ENCODE assay signal across 12 cellular contexts in genomic region chr14:100405752-100406455, GRCh38. TPM values are rescaled to one million over a fixed set of nuclear protein-coding genes. Genes with fewer than 3 reads are reported as not detected.
DNase-seq lines count a peak whose midpoint lies in the region; ATAC-seq and TF ChIP-seq lines count a peak whose summit lies in the region.
"Had no signal": no experiment of that assay in that cellular context is flagged by ENCODE, and none has a peak within 500 bp of the region (broad histone marks: within the 10 kb centered on the region; RNA-seq: fewer than 3 reads in every experiment).

No MANE protein-coding gene starts in this region.

- BruUV-seq in OCI-LY7 (replicated peaks; lab: Mats Ljungman, UMichigan): no TSS peak

- intact Hi-C loops in activated CD8-positive, alpha-beta T cell treated with anti-CD3 and anti-CD28 coated beads for 36 hours (cut with micrococcal nuclease): no loop called here
- intact Hi-C loops in OCI-LY7 (cut with micrococcal nuclease; ENCODE audit: unreplicated experiment): no loop called here
- intact Hi-C loops in sciatic nerve (cut with DNase I): no loop called here

- no peak overlapping the region for H2AFZ ChIP-seq in OCI-LY7 (ENCODE audit: low read length)

- no peak for ATAC-seq in activated CD8-positive, alpha-beta T cell treated with anti-CD3 and anti-CD28 coated beads, Interleukin-2, amount 10 ng/mL, durations not matched to agents 7 days and 5 days
- ATAC-seq in activated CD8-positive, alpha-beta T cell treated with anti-CD3 and anti-CD28 coated beads for 36 hours: no peak
- ATAC-seq in effector memory CD8-positive, alpha-beta T cell (replicated peaks): no peak
- ATAC-seq in HG02623 (IDR thresholded peaks at IDR 0.05; ENCODE audit: unreplicated experiment) (no peak), sciatic nerve (no peak)

- H3K9me3 Mint-ChIP-seq in activated CD8-positive, alpha-beta T cell treated with anti-CD3 and anti-CD28 coated beads, Interleukin-2, amount 10 ng/mL, durations not matched to agents 7 days and 5 days (ENCODE audit: insufficient read depth): no peaks in the 10 kb centered on the region
- H3K9me3 Mint-ChIP-seq in activated CD8-positive, alpha-beta T cell treated with anti-CD3 and anti-CD28 coated beads for 36 hours: no peaks in the 10 kb centered on the region
- no peaks in the 10 kb centered on the region for H3K9me3 Mint-ChIP-seq in effector memory CD8-positive, alpha-beta T cell
- H3K9me3 Mint-ChIP-seq in progenitor cell of endocrine pancreas (ENCODE audit: low read depth): no peaks in the 10 kb centered on the region
- H3K9me3 Mint-ChIP-seq: activated naive CD4-positive, alpha-beta T cell treated with anti-CD3 and anti-CD28 coated beads, Interleukin-2, amount 50 U/mL, for 72 hours had no signal

- no peak overlapping the region for H3K4me3 ChIP-seq in OCI-LY7 (ENCODE audit: low read depth, low read length, poor library complexity, severe bottlenecking)
- H3K4me3 ChIP-seq: esophagus squamous epithelium, upper lobe of left lung had no signal

- no peaks in the 10 kb centered on the region for H3K36me3 ChIP-seq in OCI-LY7 (ENCODE audit: insufficient read depth, low read length)
- H3K36me3 ChIP-seq: esophagus squamous epithelium, upper lobe of left lung had no signal

- no peak overlapping the region for H3K4me3 Mint-ChIP-seq in activated CD8-positive, alpha-beta T cell treated with anti-CD3 and anti-CD28 coated beads, Interleukin-2, amount 10 ng/mL, durations not matched to agents 7 days and 5 days
- H3K4me3 Mint-ChIP-seq in activated CD8-positive, alpha-beta T cell treated with anti-CD3 and anti-CD28 coated beads for 36 hours: no peak overlapping the region
- H3K4me3 Mint-ChIP-seq in effector memory CD8-positive, alpha-beta T cell: peak overlapping the region; percentile 40 to 46
- no peak overlapping the region for H3K4me3 Mint-ChIP-seq in progenitor cell of endocrine pancreas (ENCODE audit: low read depth)

- H3K27ac Mint-ChIP-seq in activated CD8-positive, alpha-beta T cell treated with anti-CD3 and anti-CD28 coated beads, Interleukin-2, amount 10 ng/mL, durations not matched to agents 7 days and 5 days: peak overlapping the region; percentile 88
- H3K27ac Mint-ChIP-seq in activated CD8-positive, alpha-beta T cell treated with anti-CD3 and anti-CD28 coated beads for 36 hours: no peak overlapping the region
- peak overlapping the region; percentile 86 to 90 for H3K27ac Mint-ChIP-seq in effector memory CD8-positive, alpha-beta T cell
- peak overlapping the region; percentile 25 for H3K27ac Mint-ChIP-seq in progenitor cell of endocrine pancreas

- no peak for DNase-seq in activated CD8-positive, alpha-beta T cell treated with anti-CD3 and anti-CD28 coated beads, Interleukin-2, amount 10 ng/mL, durations not matched to agents 7 days and 5 days
- no peak for DNase-seq in activated CD8-positive, alpha-beta T cell treated with anti-CD3 and anti-CD28 coated beads for 36 hours
- DNase-seq in NCI-H774 (lab: John Stamatoyannopoulos, UW): peak; percentile 25
- no peak for DNase-seq in effector memory CD8-positive, alpha-beta T cell
- no peak for DNase-seq in progenitor cell of endocrine pancreas (ENCODE audit: low spot score, unreplicated experiment)
- no peak for DNase-seq in OCI-LY7 (ENCODE audit: low spot score)
- no peak for DNase-seq in sciatic nerve (ENCODE audit: low spot score)
- DNase-seq: esophagus squamous epithelium, left ventricle myocardium superior had no signal

- no peak overlapping the region for H3K27ac ChIP-seq in OCI-LY7 (ENCODE audit: low read depth, low read length, poor library complexity, severe bottlenecking)
- H3K27ac ChIP-seq: esophagus squamous epithelium had no signal

- H3K79me2 ChIP-seq in OCI-LY7 (ENCODE audit: insufficient read depth, low read depth, low read length): no peaks in the 10 kb centered on the region

- H3K27me3 Mint-ChIP-seq in activated CD8-positive, alpha-beta T cell treated with anti-CD3 and anti-CD28 coated beads, Interleukin-2, amount 10 ng/mL, durations not matched to agents 7 days and 5 days (ENCODE audit: low read depth): no peaks in the 10 kb centered on the region
- no peaks in the 10 kb centered on the region for H3K27me3 Mint-ChIP-seq in activated CD8-positive, alpha-beta T cell treated with anti-CD3 and anti-CD28 coated beads for 36 hours
- H3K27me3 Mint-ChIP-seq in effector memory CD8-positive, alpha-beta T cell: no peaks in the 10 kb centered on the region
- no peaks in the 10 kb centered on the region for H3K27me3 Mint-ChIP-seq in progenitor cell of endocrine pancreas

- H3K36me3 Mint-ChIP-seq in activated CD8-positive, alpha-beta T cell treated with anti-CD3 and anti-CD28 coated beads, Interleukin-2, amount 10 ng/mL, durations not matched to agents 7 days and 5 days (ENCODE audit: low read depth): no peaks in the 10 kb centered on the region
- H3K36me3 Mint-ChIP-seq in activated CD8-positive, alpha-beta T cell treated with anti-CD3 and anti-CD28 coated beads for 36 hours (ENCODE audit: low read depth): no peaks in the 10 kb centered on the region
- peaks cover 7% of the 10 kb centered on the region for H3K36me3 Mint-ChIP-seq in effector memory CD8-positive, alpha-beta T cell (ENCODE audit: insufficient read depth)
- H3K36me3 Mint-ChIP-seq in progenitor cell of endocrine pancreas (ENCODE audit: insufficient read depth): no peaks in the 10 kb centered on the region
- H3K36me3 Mint-ChIP-seq: activated naive CD4-positive, alpha-beta T cell treated with anti-CD3 and anti-CD28 coated beads, Interleukin-2, amount 50 U/mL, for 72 hours had no signal

- H3K4me1 ChIP-seq in OCI-LY7 (ENCODE audit: insufficient read depth, low read length, poor library complexity, severe bottlenecking): no peaks in the 10 kb centered on the region

- no peaks in the 10 kb centered on the region for H4K20me1 ChIP-seq in OCI-LY7 (ENCODE audit: insufficient read depth, low read length)

- POLR2A ChIA-PET in activated CD8-positive, alpha-beta T cell treated with anti-CD3 and anti-CD28 coated beads, Interleukin-2, amount 10 ng/mL, durations not matched to agents 7 days and 5 days (lab: Charles Lee): no interaction called here
- POLR2A ChIA-PET in activated CD8-positive, alpha-beta T cell treated with anti-CD3 and anti-CD28 coated beads for 36 hours (lab: Charles Lee): no interaction called here
- POLR2A ChIA-PET in OCI-LY7 (lab: Charles Lee): no interaction called here

- no peaks in the 10 kb centered on the region for H3K9me3 ChIP-seq in OCI-LY7 (ENCODE audit: low read length)
- H3K9me3 ChIP-seq: esophagus squamous epithelium, upper lobe of left lung had no signal

- H3K4me2 ChIP-seq in OCI-LY7 (ENCODE audit: low read length): no peak overlapping the region

- no peak for TF ChIP-seq CTCF in activated CD8-positive, alpha-beta T cell treated with anti-CD3 and anti-CD28 coated beads for 36 hours (IDR thresholded peaks at IDR 0.05)
- no peak for TF ChIP-seq CTCF in progenitor cell of endocrine pancreas (IDR thresholded peaks at IDR 0.05; ENCODE audit: unreplicated experiment)
- no peak for TF ChIP-seq CTCF in OCI-LY7 (conservative IDR thresholded peaks at IDR 0.05; ENCODE audit: low read length)

- CTCF ChIA-PET in activated CD8-positive, alpha-beta T cell treated with anti-CD3 and anti-CD28 coated beads, Interleukin-2, amount 10 ng/mL, durations not matched to agents 7 days and 5 days (lab: Charles Lee): interaction anchor here (1.5 to 1.9 kb wide), 2 partner anchors 21 to 240 kb away, joined by 5 to 8 read pairs; no protein-coding TSS in a partner anchor
- CTCF ChIA-PET in activated CD8-positive, alpha-beta T cell treated with anti-CD3 and anti-CD28 coated beads for 36 hours (lab: Charles Lee): interaction anchor here (1.0 kb wide), 1 partner anchor 16 kb away, joined by 3 read pairs; no protein-coding TSS in a partner anchor
- CTCF ChIA-PET in OCI-LY7 (lab: Charles Lee; ENCODE audit: unreplicated experiment): interaction anchor here (0.6 to 1.0 kb wide), 2 partner anchors 19 to 196 kb away, joined by 3 read pairs; no protein-coding TSS in a partner anchor

- no peaks in the 10 kb centered on the region for H3K9me2 ChIP-seq in OCI-LY7 (ENCODE audit: insufficient read depth, low read length)

- H3K4me1 Mint-ChIP-seq in activated CD8-positive, alpha-beta T cell treated with anti-CD3 and anti-CD28 coated beads, Interleukin-2, amount 10 ng/mL, durations not matched to agents 7 days and 5 days (ENCODE audit: low read depth): peaks cover 34% of the 10 kb centered on the region
- H3K4me1 Mint-ChIP-seq in activated CD8-positive, alpha-beta T cell treated with anti-CD3 and anti-CD28 coated beads for 36 hours (ENCODE audit: low read depth): peaks cover 36% of the 10 kb centered on the region
- H3K4me1 Mint-ChIP-seq in effector memory CD8-positive, alpha-beta T cell (ENCODE audit: low read depth in 2 of 2): peaks cover 55 to 60% of the 10 kb centered on the region in 2 donors
- H3K4me1 Mint-ChIP-seq in progenitor cell of endocrine pancreas (ENCODE audit: low read depth): peaks cover 39% of the 10 kb centered on the region

RNA-seq across cellular contexts. Expression of gene WDR25, which starts 29.6 kb away (rescaled TPM):
- total RNA-seq in activated CD8-positive, alpha-beta T cell treated with anti-CD3 and anti-CD28 coated beads, Interleukin-2, amount 10 ng/mL, durations not matched to agents 7 days and 5 days: 1 to 10 TPM; 7.2 to 7.9 TPM
- total RNA-seq in activated CD8-positive, alpha-beta T cell treated with anti-CD3 and anti-CD28 coated beads for 36 hours: 1 to 10 TPM; 6.2 to 7.5 TPM
- total RNA-seq in progenitor cell of endocrine pancreas (8.7 and 10.6 TPM in 2 replicates), OCI-LY7 (2022) (8.2 and 8.9 TPM in 2 replicates), sciatic nerve (8.3 TPM)
- total RNA-seq in OCI-LY7 (2014; rRNA removed; shearing (Covaris generic)): 6.5 and 8.5 TPM in 2 replicates

Comparison
In these comparisons a context has a peak if more than half of its experiments do, and no peak if none do; other contexts are left out.
1. H3K4me3 Mint-ChIP-seq: peak in effector memory CD8-positive, alpha-beta T cell (2 of 2); none in activated CD8-positive, alpha-beta T cell treated with anti-CD3 and anti-CD28 coated beads, Interleukin-2, amount 10 ng/mL, durations not matched to agents 7 days and 5 days (single experiment), activated CD8-positive, alpha-beta T cell treated with anti-CD3 and anti-CD28 coated beads for 36 hours (single experiment) and progenitor cell of endocrine pancreas (single experiment).